ENCODE assay signal across 8 cellular contexts in the genomic region with DNA sequence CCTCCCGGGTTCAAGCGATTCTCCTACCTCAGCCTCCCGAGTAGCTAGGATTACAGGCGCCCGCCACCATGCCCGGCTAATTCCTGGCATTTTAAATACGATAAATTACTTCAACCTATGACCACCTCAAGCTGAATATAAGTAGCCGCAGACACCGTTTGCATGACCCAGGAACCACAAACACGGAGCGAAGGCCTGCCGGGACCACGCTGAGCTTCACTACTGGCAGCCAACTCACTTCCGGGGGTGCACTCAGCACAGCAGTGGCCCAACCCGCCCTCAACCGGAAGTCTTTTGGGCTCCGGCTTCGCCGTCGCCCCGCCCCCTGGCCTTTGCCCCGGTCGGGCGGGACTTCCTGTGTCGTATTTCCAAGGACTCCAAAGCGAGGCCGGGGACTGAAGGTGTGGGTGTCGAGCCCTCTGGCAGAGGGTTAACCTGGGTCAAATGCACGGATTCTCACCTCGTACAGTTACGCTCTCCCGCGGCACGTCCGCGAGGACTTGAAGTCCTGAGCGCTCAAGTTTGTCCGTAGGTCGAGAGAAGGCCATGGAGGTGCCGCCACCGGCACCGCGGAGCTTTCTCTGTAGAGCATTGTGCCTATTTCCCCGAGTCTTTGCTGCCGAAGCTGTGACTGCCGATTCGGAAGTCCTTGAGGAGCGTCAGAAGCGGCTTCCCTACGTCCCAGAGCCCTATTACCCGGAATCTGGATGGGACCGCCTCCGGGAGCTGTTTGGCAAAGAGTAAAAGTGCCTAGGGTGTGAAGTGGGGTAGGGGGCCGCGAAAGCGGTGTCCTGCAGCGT. TPM values are rescaled to one million over a fixed set of nuclear protein-coding genes. Genes with fewer than 3 reads are reported as not detected.
A peak's percentile ranks its signal among the peaks of the same experiment; 100 is the strongest.
DNase-seq lines count a peak whose midpoint lies in the region; ATAC-seq lines count a peak whose summit lies in the region.

A gene with protein sequence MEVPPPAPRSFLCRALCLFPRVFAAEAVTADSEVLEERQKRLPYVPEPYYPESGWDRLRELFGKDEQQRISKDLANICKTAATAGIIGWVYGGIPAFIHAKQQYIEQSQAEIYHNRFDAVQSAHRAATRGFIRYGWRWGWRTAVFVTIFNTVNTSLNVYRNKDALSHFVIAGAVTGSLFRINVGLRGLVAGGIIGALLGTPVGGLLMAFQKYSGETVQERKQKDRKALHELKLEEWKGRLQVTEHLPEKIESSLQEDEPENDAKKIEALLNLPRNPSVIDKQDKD (plus strand): TSS at position 360 of the 800 bp plus-strand sequence. CDS start 187 bp downstream, at position 547.

- peaks cover 16% of the 10 kb centered on the region for H3K36me3 Mint-ChIP-seq in activated CD4-positive, alpha-beta T cell treated with anti-CD3 and anti-CD28 coated beads, Interleukin-2, amount 10 ng/mL, durations not matched to agents 7 days and 5 days (ENCODE audit: low read depth)

- ATAC-seq in GM19328 (IDR thresholded peaks at IDR 0.05; ENCODE audit: unreplicated experiment) (peak; percentile 99), HG03520 (IDR thresholded peaks at IDR 0.05; ENCODE audit: unreplicated experiment) (peak; percentile 97), left colon (peak; percentile 98)

- no peaks in the 10 kb centered on the region for H3K27me3 ChIP-seq in BLaER1

- H3K9me3 ChIP-seq in BLaER1: no peaks in the 10 kb centered on the region

- DNase-seq in NCI-H69 (lab: John Stamatoyannopoulos, UW): peak; percentile 94
- peak; percentile 98 for DNase-seq in activated CD4-positive, alpha-beta T cell treated with anti-CD3 and anti-CD28 coated beads, Interleukin-2, amount 10 ng/mL, durations not matched to agents 7 days and 5 days
- peak; percentile 83 for DNase-seq in cortex of kidney (lab: John Stamatoyannopoulos, UW)
- peak; percentile 97 to 98 for DNase-seq in left colon
- DNase-seq in stimulated activated CD4-positive, alpha-beta T cell treated with anti-CD3 and anti-CD28 coated beads, Interleukin-1b, Interleukin-23, amount 100 ng/mL, for 48 hours: peak; percentile 98

- peak within 1 kb of the TSS; percentile 87 for H3K27ac ChIP-seq in BLaER1

- peaks cover 33% of the 10 kb centered on the region for H3K4me1 ChIP-seq in BLaER1

- H3K27ac Mint-ChIP-seq in activated CD4-positive, alpha-beta T cell treated with anti-CD3 and anti-CD28 coated beads, Interleukin-2, amount 10 ng/mL, durations not matched to agents 7 days and 5 days: peak within 1 kb of the TSS; percentile 99

- peak within 1 kb of the TSS; percentile 89 for H3K9ac ChIP-seq in BLaER1

- H3K4me3 ChIP-seq in BLaER1: peak within 1 kb of the TSS; percentile 80

- intact Hi-C loops in left colon (cut with DNase I, micrococcal nuclease): loop anchor here in 1 of 2 donors (10.0 kb wide), 1 partner anchor 176 kb away; a partner anchor contains a TSS

- H3K36me3 ChIP-seq in BLaER1: peaks cover 7% of the 10 kb centered on the region; the same call in 1 of the 2 replicates

- no peaks in the 10 kb centered on the region for H3K27me3 Mint-ChIP-seq in activated CD4-positive, alpha-beta T cell treated with anti-CD3 and anti-CD28 coated beads, Interleukin-2, amount 10 ng/mL, durations not matched to agents 7 days and 5 days

- no peaks in the 10 kb centered on the region for H3K9me3 Mint-ChIP-seq in activated CD4-positive, alpha-beta T cell treated with anti-CD3 and anti-CD28 coated beads, Interleukin-2, amount 10 ng/mL, durations not matched to agents 7 days and 5 days

- H3K4me1 Mint-ChIP-seq in activated CD4-positive, alpha-beta T cell treated with anti-CD3 and anti-CD28 coated beads, Interleukin-2, amount 10 ng/mL, durations not matched to agents 7 days and 5 days: peaks cover 37% of the 10 kb centered on the region

- H4K20me1 ChIP-seq in BLaER1: no peaks in the 10 kb centered on the region

- CTCF ChIA-PET in activated CD4-positive, alpha-beta T cell treated with anti-CD3 and anti-CD28 coated beads, Interleukin-2, amount 10 ng/mL, durations not matched to agents 7 days and 5 days (lab: Charles Lee): interaction anchor here (0.6 to 3.7 kb wide), 8 partner anchors 9 to 332 kb away, joined by 3 to 11 read pairs (median 4); a partner anchor contains a TSS

- peak within 1 kb of the TSS; percentile 99 for H3K4me3 Mint-ChIP-seq in activated CD4-positive, alpha-beta T cell treated with anti-CD3 and anti-CD28 coated beads, Interleukin-2, amount 10 ng/mL, durations not matched to agents 7 days and 5 days

- peak within 1 kb of the TSS; percentile 84 for H3K4me2 ChIP-seq in BLaER1

- POLR2A ChIA-PET in activated CD4-positive, alpha-beta T cell treated with anti-CD3 and anti-CD28 coated beads, Interleukin-2, amount 10 ng/mL, durations not matched to agents 7 days and 5 days (lab: Charles Lee): interaction anchor here (0.6 to 1.7 kb wide), 5 partner anchors 29 to 279 kb away, joined by 3 to 6 read pairs (median 3); a partner anchor contains a TSS

RNA-seq across cellular contexts. Expression of the gene that starts here (rescaled TPM):
- total RNA-seq in activated CD4-positive, alpha-beta T cell treated with anti-CD3 and anti-CD28 coated beads, Interleukin-2, amount 10 ng/mL, durations not matched to agents 7 days and 5 days: 10 to 100 TPM; 67.1 to 72.7 TPM
- total RNA-seq in left colon: 10 to 100 TPM; 91.4 to 92.4 TPM

Comparison
In these comparisons a context has a peak if more than half of its experiments do, and no peak if none do; other contexts are left out.
1. Peak in every context shown above with its lines: DNase-seq, ATAC-seq, H3K4me3 ChIP-seq and H3K27ac ChIP-seq.